In genomic region chr9:36748322-36748899, GRCh38 we compare ENCODE assay signal across 8 cellular contexts.
DNase-seq lines count a peak whose midpoint lies in the region; ATAC-seq and TF ChIP-seq lines count a peak whose summit lies in the region.

No MANE protein-coding gene starts in this region.

- H3K4me1 Mint-ChIP-seq in naive B cell = peaks cover 4 to 17% (median 7%) of the 10 kb centered on the region in 3 donors
- peaks cover 7% of the 10 kb centered on the region for H3K4me1 Mint-ChIP-seq in stimulated activated memory B cell treated with anti-CD40 and anti-IgM and Interleukin-4, amounts not matched to agents 10 μg/mL and 1 μg/mL and 100 μg/mL, for 72 hours

- in situ Hi-C loops in GM13976 (cut with MboI; ENCODE audit: low sequenced_read_pairs, unreplicated experiment) = loop anchor here (25.0 kb wide), 1 partner anchor 336 kb away; the partner anchor contains the start of gene RNF38

- ATAC-seq in naive B cell (ENCODE audit: low read depth in 2 of 2) (peak; percentile 35 to 44), GM21619 (IDR thresholded peaks at IDR 0.05; ENCODE audit: unreplicated experiment) (no peak)
- no peak for ATAC-seq in stimulated activated memory B cell treated with anti-CD40 and anti-IgM and Interleukin-4, amounts not matched to agents 10 μg/mL and 1 μg/mL and 100 μg/mL, for 72 hours

- peak overlapping the region in 1 of 6 donors; percentile 75 for H3K27ac Mint-ChIP-seq in naive B cell
- H3K27ac Mint-ChIP-seq in stimulated activated memory B cell treated with anti-CD40 and anti-IgM and Interleukin-4, amounts not matched to agents 10 μg/mL and 1 μg/mL and 100 μg/mL, for 72 hours = no peak overlapping the region

- peaks cover 0 to 2% (median 0%) of the 10 kb centered on the region in 7 donors for H3K9me3 Mint-ChIP-seq in naive B cell
- no peaks in the 10 kb centered on the region for H3K9me3 Mint-ChIP-seq in stimulated activated memory B cell treated with anti-CD40 and anti-IgM and Interleukin-4, amounts not matched to agents 10 μg/mL and 1 μg/mL and 100 μg/mL, for 72 hours

- TF ChIP-seq CTCF in GM13976 (IDR thresholded peaks at IDR 0.05; ENCODE audit: borderline replicate concordance, control extremely low read depth, extremely low read depth, insufficient read depth, missing control alignments) = no peak

- peaks cover 56 to 88% (median 82%) of the 10 kb centered on the region in 3 donors for H3K27me3 Mint-ChIP-seq in naive B cell
- peaks cover 84% of the 10 kb centered on the region for H3K27me3 Mint-ChIP-seq in stimulated activated memory B cell treated with anti-CD40 and anti-IgM and Interleukin-4, amounts not matched to agents 10 μg/mL and 1 μg/mL and 100 μg/mL, for 72 hours

- DNase-seq in GM13976 (ENCODE audit: low spot score) (peak; percentile 76), NCI-H460 (ENCODE audit: extremely low read depth, low read depth) (peak; percentile 20), dermis blood vessel endothelial cell (peak; percentile 75), naive B cell (no peak), NCI-H226 (no peak), DMS153 (lab: John Stamatoyannopoulos, UW) (no peak)

- peaks cover 0 to 6% of the 10 kb centered on the region in 2 donors for H3K36me3 Mint-ChIP-seq in naive B cell
- H3K36me3 Mint-ChIP-seq in stimulated activated memory B cell treated with anti-CD40 and anti-IgM and Interleukin-4, amounts not matched to agents 10 μg/mL and 1 μg/mL and 100 μg/mL, for 72 hours = no peaks in the 10 kb centered on the region

- no peak overlapping the region for H3K4me3 Mint-ChIP-seq in naive B cell
- no peak overlapping the region for H3K4me3 Mint-ChIP-seq in stimulated activated memory B cell treated with anti-CD40 and anti-IgM and Interleukin-4, amounts not matched to agents 10 μg/mL and 1 μg/mL and 100 μg/mL, for 72 hours

Comparison
In these comparisons a context has a peak if more than half of its experiments do, and no peak if none do; other contexts are left out.
1. DNase-seq: peak in GM13976 (single experiment), NCI-H460 (single experiment) and dermis blood vessel endothelial cell (single experiment); none in naive B cell (single experiment), NCI-H226 (single experiment) and DMS153 (single experiment).
2. ATAC-seq: peak in naive B cell (2 of 2); none in GM21619 (single experiment) and stimulated activated memory B cell treated with anti-CD40 and anti-IgM and Interleukin-4, amounts not matched to agents 10 μg/mL and 1 μg/mL and 100 μg/mL, for 72 hours (single experiment).